In genomic region chr21:33558777-33559421, GRCh38 we compare ENCODE assay signal across 14 cellular contexts.
"Had no signal": no experiment of that assay in that cellular context is flagged by ENCODE, and none has a peak within 500 bp of the region (broad histone marks: within the 10 kb centered on the region; RNA-seq: fewer than 3 reads in every experiment).

No MANE protein-coding gene starts in this region.

- H3K27me3 Mint-ChIP-seq: stimulated activated memory B cell treated with anti-CD40 and anti-IgM and Interleukin-4, amounts not matched to agents 10 μg/mL and 1 μg/mL and 100 μg/mL, for 72 hours had no signal

- H3K27ac Mint-ChIP-seq: stimulated activated memory B cell treated with anti-CD40 and anti-IgM and Interleukin-4, amounts not matched to agents 10 μg/mL and 1 μg/mL and 100 μg/mL, for 72 hours had no signal

- ATAC-seq: foreskin keratinocyte; right cardiac atrium; stimulated activated memory B cell treated with anti-CD40 and anti-IgM and Interleukin-4, amounts not matched to agents 10 μg/mL and 1 μg/mL and 100 μg/mL, for 72 hours had no signal

- DNase-seq: activated CD4-positive, alpha-beta T cell treated with anti-CD3 and anti-CD28 coated beads for 4 hours; activated effector memory CD4-positive, alpha-beta T cell treated with anti-CD3 and anti-CD28 coated beads, Interleukin-2, amount 50 U/mL, for 16 hours; aorta; foreskin keratinocyte; head of caudate nucleus; right cardiac atrium; stimulated activated CD4-positive, alpha-beta T cell treated with anti-CD3 and anti-CD28 coated beads, Interleukin-1b, Interleukin-23, amount 100 ng/mL, for 48 hours; substantia nigra; SW 1271; T-helper 9 cell; transverse colon had no signal

- H3K4me3 Mint-ChIP-seq: stimulated activated memory B cell treated with anti-CD40 and anti-IgM and Interleukin-4, amounts not matched to agents 10 μg/mL and 1 μg/mL and 100 μg/mL, for 72 hours had no signal

- H3K9me3 Mint-ChIP-seq: stimulated activated memory B cell treated with anti-CD40 and anti-IgM and Interleukin-4, amounts not matched to agents 10 μg/mL and 1 μg/mL and 100 μg/mL, for 72 hours had no signal

- FAIRE-seq: bronchial epithelial cell, endometrium had no signal
